In the genomic region with DNA sequence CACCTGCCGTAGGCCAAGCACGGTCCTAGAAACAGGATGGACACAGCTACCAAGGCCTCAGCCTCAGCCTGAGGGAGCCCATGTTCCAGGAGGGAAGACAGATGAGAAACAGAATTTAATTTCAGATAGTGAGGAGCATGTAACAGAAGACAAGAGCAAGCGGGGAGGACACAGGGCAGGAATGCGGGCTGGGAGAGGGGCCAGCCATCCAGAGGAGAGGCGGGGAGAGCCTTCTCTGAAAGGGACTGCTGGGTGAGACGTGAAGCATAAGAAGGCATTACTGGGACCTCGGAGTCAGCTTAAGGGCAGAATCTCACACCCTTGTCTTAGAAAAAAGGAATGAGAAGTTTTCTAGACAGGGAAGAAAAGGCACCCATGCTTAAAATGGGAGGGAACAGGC, we compare ENCODE assay signal across 24 cellular contexts.
DNase-seq lines count a peak whose midpoint lies in the region; ATAC-seq and TF ChIP-seq lines count a peak whose summit lies in the region.
"Had no signal": no experiment of that assay in that cellular context is flagged by ENCODE, and none has a peak within 500 bp of the region (broad histone marks: within the 10 kb centered on the region; RNA-seq: fewer than 3 reads in every experiment).

No MANE protein-coding gene starts in this region.

- peak overlapping the region; percentile 26; the same call in 1 of the 2 replicates for H3K27ac Mint-ChIP-seq in GM23338
- H3K27ac Mint-ChIP-seq in WTC11: peak overlapping the region; percentile 64; the same call in 1 of the 2 replicates
- H3K27ac Mint-ChIP-seq in neural crest cell (ENCODE audit: unreplicated experiment): peak overlapping the region; percentile 83
- no peak overlapping the region for H3K27ac Mint-ChIP-seq in osteocyte (ENCODE audit: unreplicated experiment)
- H3K27ac Mint-ChIP-seq: CD14-positive monocyte; CD4-positive, alpha-beta T cell; CD8-positive, alpha-beta memory T cell; HFFc6 had no signal

- TF ChIP-seq CTCF in GM23338 (conservative IDR thresholded peaks at IDR 0.05; ENCODE audit: low read depth in 2 of 2) (no peak), WTC11 (IDR thresholded peaks at IDR 0.05) (no peak), neural crest cell (conservative IDR thresholded peaks at IDR 0.05) (no peak), parathyroid adenoma (IDR thresholded peaks at IDR 0.05) (no peak), osteocyte (IDR thresholded peaks at IDR 0.05) (no peak)

- peaks cover 3% of the 10 kb centered on the region; the same call in 1 of the 2 replicates for H3K9me2 ChIP-seq in GM23338 (ENCODE audit: insufficient read depth)

- H3K79me2 ChIP-seq in GM23338 (replicated peaks; ENCODE audit: insufficient read depth) (no peaks in the 10 kb centered on the region), parathyroid adenoma (peaks cover 11% of the 10 kb centered on the region)

- H3K4me1 Mint-ChIP-seq in GM23338 (peaks cover 23% of the 10 kb centered on the region), WTC11 (peaks cover 10% of the 10 kb centered on the region), neural crest cell (peaks cover 23% of the 10 kb centered on the region), osteocyte (ENCODE audit: unreplicated experiment) (no peaks in the 10 kb centered on the region)
- H3K4me1 Mint-ChIP-seq: CD14-positive monocyte; CD8-positive, alpha-beta memory T cell had no signal

- H3K9me3 ChIP-seq in parathyroid adenoma (ENCODE audit: control insufficient read depth, low read length): no peaks in the 10 kb centered on the region
- H3K9me3 ChIP-seq: BE2C, HAP-1 had no signal

- DNase-seq in GM23338 (ENCODE audit: low spot score) (no peak), WTC11 (ENCODE audit: low spot score) (no peak), neural crest cell (ENCODE audit: low read depth, low spot score) (no peak), osteocyte (ENCODE audit: extremely low spot score, unreplicated experiment) (no peak)
- DNase-seq: 8988T; ACHN; AML-193; BE2C; CD4-positive, alpha-beta T cell; CD8-positive, alpha-beta memory T cell; DMS 273 treated with DMSO at 0.1 percent for 48 hours; DMS79; EL; GDM1; GM23248; HFFc6 had no signal

- H3K4me1 ChIP-seq in GM23338 (ENCODE audit: insufficient read depth) (no peaks in the 10 kb centered on the region), parathyroid adenoma (peaks cover 21% of the 10 kb centered on the region)
- H3K4me1 ChIP-seq: A549, BE2C, HAP-1 had no signal

- H3K27me3 Mint-ChIP-seq in GM23338 (ENCODE audit: insufficient read depth, low read depth, poor library complexity) (peaks cover 3% of the 10 kb centered on the region), WTC11 (ENCODE audit: low read depth) (no peaks in the 10 kb centered on the region), neural crest cell (ENCODE audit: low read depth) (no peaks in the 10 kb centered on the region), osteocyte (ENCODE audit: unreplicated experiment) (no peaks in the 10 kb centered on the region)

- H3K4me3 ChIP-seq in GM23338 (no peak overlapping the region), parathyroid adenoma (ENCODE audit: low read depth, low read length) (no peak overlapping the region)
- H3K4me3 ChIP-seq: A549; BLaER1 treated with 17β-estradiol and CSF1 and Interleukin-3, amounts not matched to agents 10 nM and 100 nM; GM12878; GM23248; HAP-1 had no signal

- H3K4me2 ChIP-seq in GM23338: no peak overlapping the region
- no peak overlapping the region for H3K4me2 ChIP-seq in parathyroid adenoma (ENCODE audit: low read length)
- H3K4me2 ChIP-seq: A549; BLaER1 treated with 17β-estradiol and CSF1 and Interleukin-3, amounts not matched to agents 10 nM and 100 nM had no signal

- H4K20me1 ChIP-seq in GM23338 (replicated peaks; ENCODE audit: insufficient read depth): no peaks in the 10 kb centered on the region
- H4K20me1 ChIP-seq: BLaER1 treated with 17β-estradiol and CSF1 and Interleukin-3, amounts not matched to agents 10 nM and 100 nM had no signal

- H3K9me3 Mint-ChIP-seq in GM23338 (peaks cover 8% of the 10 kb centered on the region), WTC11 (peaks cover 9% of the 10 kb centered on the region), neural crest cell (peaks cover 12% of the 10 kb centered on the region), osteocyte (ENCODE audit: unreplicated experiment) (peaks cover 9% of the 10 kb centered on the region)

- H3K4me3 Mint-ChIP-seq in GM23338 (no peak overlapping the region), WTC11 (no peak overlapping the region), neural crest cell (no peak overlapping the region), osteocyte (ENCODE audit: unreplicated experiment) (no peak overlapping the region)
- H3K4me3 Mint-ChIP-seq: CD14-positive monocyte; CD4-positive, alpha-beta T cell; CD8-positive, alpha-beta memory T cell; HFFc6 had no signal

- H3K27me3 ChIP-seq in GM23338 (ENCODE audit: insufficient read depth) (no peaks in the 10 kb centered on the region), parathyroid adenoma (ENCODE audit: control insufficient read depth, insufficient read depth, low read length) (no peaks in the 10 kb centered on the region)
- H3K27me3 ChIP-seq: BLaER1 treated with 17β-estradiol and CSF1 and Interleukin-3, amounts not matched to agents 10 nM and 100 nM had no signal

- H3K9ac ChIP-seq in parathyroid adenoma: peak overlapping the region; percentile 19
- H3K9ac ChIP-seq: BLaER1 treated with 17β-estradiol and CSF1 and Interleukin-3, amounts not matched to agents 10 nM and 100 nM; GM23248 had no signal

- no peaks in the 10 kb centered on the region for H3K36me3 ChIP-seq in GM23338 (ENCODE audit: insufficient read depth)
- no peaks in the 10 kb centered on the region for H3K36me3 ChIP-seq in parathyroid adenoma (ENCODE audit: control insufficient read depth, insufficient read depth, low read length)
- H3K36me3 ChIP-seq: BE2C; BLaER1 treated with 17β-estradiol and CSF1 and Interleukin-3, amounts not matched to agents 10 nM and 100 nM; HAP-1 had no signal

- CTCF ChIA-PET in WTC11 (lab: Charles Lee): interaction anchor here (2.7 kb wide), 1 partner anchor 401 kb away, joined by 9 read pairs; no protein-coding TSS in a partner anchor

- H2AFZ ChIP-seq in GM23338: no peak overlapping the region
- H2AFZ ChIP-seq in parathyroid adenoma: no peak overlapping the region
- H2AFZ ChIP-seq: GM23248 had no signal

- POLR2A ChIA-PET in WTC11 (lab: Charles Lee): interaction anchor here (0.7 kb wide), 1 partner anchor 10 kb away, joined by 3 read pairs; no protein-coding TSS in a partner anchor

- ATAC-seq in GM23338: peak; percentile 52
- peak; percentile 43 for ATAC-seq in WTC11
- no peak for ATAC-seq in HG03159 (IDR thresholded peaks at IDR 0.05; ENCODE audit: unreplicated experiment)
- no peak for ATAC-seq in HG02610 (IDR thresholded peaks at IDR 0.05; ENCODE audit: unreplicated experiment)
- ATAC-seq: A549, GM12878 had no signal

- H3K27ac ChIP-seq in GM23338 (ENCODE audit: low read depth) (no peak overlapping the region), parathyroid adenoma (peak overlapping the region; percentile 81)
- H3K27ac ChIP-seq: A549; BLaER1 treated with 17β-estradiol and CSF1 and Interleukin-3, amounts not matched to agents 10 nM and 100 nM; GM23248 had no signal

- no peaks in the 10 kb centered on the region for H3F3A ChIP-seq in GM23338 (replicated peaks; ENCODE audit: low read depth)

- H3K36me3 Mint-ChIP-seq in GM23338 (ENCODE audit: low read depth): peaks cover 8% of the 10 kb centered on the region
- peaks cover 8% of the 10 kb centered on the region for H3K36me3 Mint-ChIP-seq in WTC11
- H3K36me3 Mint-ChIP-seq in neural crest cell (ENCODE audit: low read depth): peaks cover 12% of the 10 kb centered on the region
- H3K36me3 Mint-ChIP-seq in osteocyte (ENCODE audit: unreplicated experiment): no peaks in the 10 kb centered on the region
- H3K36me3 Mint-ChIP-seq: CD14-positive monocyte; CD8-positive, alpha-beta memory T cell had no signal

TF ChIP-seq in GM23338, 12 proteins besides CTCF, POLR2A, EP300 and RAD21 (continues in another document):
- no peak for TF ChIP-seq ZNF331 (CRISPR knock-in tag; IDR thresholded peaks at IDR 0.05; ENCODE audit: low read depth)
- TF ChIP-seq ZNF114 (CRISPR knock-in tag; IDR thresholded peaks at IDR 0.05): no peak
- no peak for TF ChIP-seq EZH2 (IDR thresholded peaks at IDR 0.05; ENCODE audit: low read depth, unreplicated experiment)
- no peak for TF ChIP-seq STAT1 (IDR thresholded peaks at IDR 0.05; ENCODE audit: unreplicated experiment)
- no peak for TF ChIP-seq JUNB (IDR thresholded peaks at IDR 0.05; ENCODE audit: unreplicated experiment)
- TF ChIP-seq, protein P1, sequence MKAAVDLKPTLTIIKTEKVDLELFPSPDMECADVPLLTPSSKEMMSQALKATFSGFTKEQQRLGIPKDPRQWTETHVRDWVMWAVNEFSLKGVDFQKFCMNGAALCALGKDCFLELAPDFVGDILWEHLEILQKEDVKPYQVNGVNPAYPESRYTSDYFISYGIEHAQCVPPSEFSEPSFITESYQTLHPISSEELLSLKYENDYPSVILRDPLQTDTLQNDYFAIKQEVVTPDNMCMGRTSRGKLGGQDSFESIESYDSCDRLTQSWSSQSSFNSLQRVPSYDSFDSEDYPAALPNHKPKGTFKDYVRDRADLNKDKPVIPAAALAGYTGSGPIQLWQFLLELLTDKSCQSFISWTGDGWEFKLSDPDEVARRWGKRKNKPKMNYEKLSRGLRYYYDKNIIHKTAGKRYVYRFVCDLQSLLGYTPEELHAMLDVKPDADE (IDR thresholded peaks at IDR 0.05): no peak
- TF ChIP-seq POLR2AphosphoS5 (IDR thresholded peaks at IDR 0.05; ENCODE audit: low read depth): no peak

TF ChIP-seq in WTC11, 78 proteins besides CTCF, POLR2A, EP300 and RAD21:
- TF ChIP-seq, protein P2, sequence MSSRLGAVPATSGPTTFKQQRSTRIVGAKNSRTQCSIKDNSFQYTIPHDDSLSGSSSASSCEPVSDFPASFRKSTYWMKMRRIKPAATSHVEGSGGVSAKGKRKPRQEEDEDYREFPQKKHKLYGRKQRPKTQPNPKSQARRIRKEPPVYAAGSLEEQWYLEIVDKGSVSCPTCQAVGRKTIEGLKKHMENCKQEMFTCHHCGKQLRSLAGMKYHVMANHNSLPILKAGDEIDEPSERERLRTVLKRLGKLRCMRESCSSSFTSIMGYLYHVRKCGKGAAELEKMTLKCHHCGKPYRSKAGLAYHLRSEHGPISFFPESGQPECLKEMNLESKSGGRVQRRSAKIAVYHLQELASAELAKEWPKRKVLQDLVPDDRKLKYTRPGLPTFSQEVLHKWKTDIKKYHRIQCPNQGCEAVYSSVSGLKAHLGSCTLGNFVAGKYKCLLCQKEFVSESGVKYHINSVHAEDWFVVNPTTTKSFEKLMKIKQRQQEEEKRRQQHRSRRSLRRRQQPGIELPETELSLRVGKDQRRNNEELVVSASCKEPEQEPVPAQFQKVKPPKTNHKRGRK (CRISPR knock-in tag; IDR thresholded peaks at IDR 0.05; ENCODE audit: borderline replicate concordance): no peak
TF ChIP-seq in WTC11: peak in this region for 0.

Comparison
In these comparisons a context has a peak if more than half of its experiments do, and no peak if none do; other contexts are left out.
1. ATAC-seq: peak in GM23338 (single experiment) and WTC11 (single experiment); none in HG03159 (single experiment) and HG02610 (single experiment).